In the genomic region with DNA sequence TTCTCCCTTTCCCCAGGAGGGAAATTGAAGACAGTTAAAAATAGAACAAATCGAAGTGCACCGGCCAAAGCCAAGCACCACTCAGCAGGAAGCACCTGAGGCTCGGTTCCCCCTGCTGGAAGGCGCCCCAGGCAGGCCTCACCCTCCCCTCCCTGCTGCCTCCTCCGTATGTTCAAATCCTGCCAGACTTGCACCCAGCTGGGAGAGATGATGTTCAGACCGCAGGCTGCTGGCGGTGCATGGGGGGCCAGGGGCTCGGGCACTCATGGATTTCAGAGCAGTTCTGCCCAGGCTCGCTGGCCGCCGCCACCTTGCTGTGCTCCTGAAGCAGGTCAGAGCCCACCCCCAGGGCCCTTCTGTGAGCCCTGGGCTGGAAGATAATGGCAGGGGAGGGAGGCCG, we compare ENCODE assay signal across 18 cellular contexts.
DNase-seq lines count a peak whose midpoint lies in the region; ATAC-seq and TF ChIP-seq lines count a peak whose summit lies in the region.
"Had no signal": no experiment of that assay in that cellular context is flagged by ENCODE, and none has a peak within 500 bp of the region (broad histone marks: within the 10 kb centered on the region; RNA-seq: fewer than 3 reads in every experiment).

No MANE protein-coding gene starts in this region.

- peaks cover 13% of the 10 kb centered on the region for H3K4me1 Mint-ChIP-seq in dendritic cell treated with granulocyte-macrophage colony-stimulating factor and Interleukin-4, amounts not matched to agents 40 ng/mL and 50 ng/mL, for 4 days (ENCODE audit: low read depth)
- H3K4me1 Mint-ChIP-seq in neural progenitor cell = peaks cover 44% of the 10 kb centered on the region
- H3K4me1 Mint-ChIP-seq in endodermal cell = peaks cover 31% of the 10 kb centered on the region
- no peaks in the 10 kb centered on the region for H3K4me1 Mint-ChIP-seq in activated T-cell treated with anti-CD3 and anti-CD28 coated beads, Interleukin-2, amount 50 U/mL, for 72 hours (ENCODE audit: low read depth)

- ATAC-seq in HG02678 (IDR thresholded peaks at IDR 0.05; ENCODE audit: unreplicated experiment) = peak; percentile 28
- no peak for ATAC-seq in activated T-cell treated with anti-CD3 and anti-CD28 coated beads, Interleukin-2, amount 50 U/mL, for 72 hours (replicated peaks in 1 of 2)
- ATAC-seq: A549 had no signal

- H3K9me3 Mint-ChIP-seq in dendritic cell treated with granulocyte-macrophage colony-stimulating factor and Interleukin-4, amounts not matched to agents 40 ng/mL and 50 ng/mL, for 4 days = no peaks in the 10 kb centered on the region
- no peaks in the 10 kb centered on the region for H3K9me3 Mint-ChIP-seq in neural progenitor cell
- no peaks in the 10 kb centered on the region for H3K9me3 Mint-ChIP-seq in endodermal cell
- H3K9me3 Mint-ChIP-seq in activated T-cell treated with anti-CD3 and anti-CD28 coated beads, Interleukin-2, amount 50 U/mL, for 72 hours = no peaks in the 10 kb centered on the region
- H3K9me3 Mint-ChIP-seq: IgD-negative memory B cell had no signal

- H2AFZ ChIP-seq in neural progenitor cell (replicated peaks) = no peak overlapping the region
- H2AFZ ChIP-seq: GM23248, PC-9 had no signal

- peaks cover 16% of the 10 kb centered on the region for H3F3A ChIP-seq in neural progenitor cell (ENCODE audit: low read depth)

- in situ Hi-C loops in brain microvascular endothelial cell (cut with HindIII; ENCODE audit: low pct_ligation_motif_present, low sequenced_read_pairs) = no loop called here

- peak overlapping the region in 4 of 10 experiments; percentile 14 to 42 (median 29); a peak in 7 of 20 replicates for H3K4me3 ChIP-seq in BLaER1 treated with 17β-estradiol and CSF1 and Interleukin-3, amounts not matched to agents 10 nM and 100 nM
- no peak overlapping the region for H3K4me3 ChIP-seq in neural progenitor cell
- no peak overlapping the region for H3K4me3 ChIP-seq in endodermal cell (ENCODE audit: low read length)
- H3K4me3 ChIP-seq in brain microvascular endothelial cell (ENCODE audit: low read depth, low read length) = no peak overlapping the region
- H3K4me3 ChIP-seq: A549, GM23248, PC-9 had no signal

- no peaks in the 10 kb centered on the region; a peak in 1 of 22 replicates for H3K27me3 ChIP-seq in BLaER1 treated with 17β-estradiol and CSF1 and Interleukin-3, amounts not matched to agents 10 nM and 100 nM
- H3K27me3 ChIP-seq in neural progenitor cell = no peaks in the 10 kb centered on the region
- no peaks in the 10 kb centered on the region for H3K27me3 ChIP-seq in endodermal cell (ENCODE audit: control insufficient read depth, insufficient read depth, low read length, poor library complexity, severe bottlenecking)
- peaks cover 2% of the 10 kb centered on the region for H3K27me3 ChIP-seq in brain microvascular endothelial cell (replicated peaks)

- H3K36me3 Mint-ChIP-seq in dendritic cell treated with granulocyte-macrophage colony-stimulating factor and Interleukin-4, amounts not matched to agents 40 ng/mL and 50 ng/mL, for 4 days (ENCODE audit: low read depth) = no peaks in the 10 kb centered on the region
- no peaks in the 10 kb centered on the region for H3K36me3 Mint-ChIP-seq in neural progenitor cell
- no peaks in the 10 kb centered on the region for H3K36me3 Mint-ChIP-seq in endodermal cell (ENCODE audit: low read depth)
- no peaks in the 10 kb centered on the region for H3K36me3 Mint-ChIP-seq in activated T-cell treated with anti-CD3 and anti-CD28 coated beads, Interleukin-2, amount 50 U/mL, for 72 hours (ENCODE audit: insufficient read depth in 2 of 2)
- H3K36me3 Mint-ChIP-seq: CD4-positive, CD25-positive, alpha-beta regulatory T cell; IgD-negative memory B cell had no signal

- H3K36me3 ChIP-seq in BLaER1 treated with 17β-estradiol and CSF1 and Interleukin-3, amounts not matched to agents 10 nM and 100 nM = no peaks in the 10 kb centered on the region
- H3K36me3 ChIP-seq in neural progenitor cell (no peaks in the 10 kb centered on the region), endodermal cell (ENCODE audit: control insufficient read depth, insufficient read depth, low read length) (no peaks in the 10 kb centered on the region), brain microvascular endothelial cell (replicated peaks) (no peaks in the 10 kb centered on the region)

- H3K79me2 ChIP-seq in neural progenitor cell (ENCODE audit: low read depth) = no peaks in the 10 kb centered on the region

- intact Hi-C loops in dendritic cell treated with granulocyte-macrophage colony-stimulating factor and Interleukin-4, amounts not matched to agents 40 ng/mL and 50 ng/mL, for 4 days (cut with micrococcal nuclease) = no loop called here

- H3K4me2 ChIP-seq in BLaER1 treated with 17β-estradiol and CSF1 and Interleukin-3, amounts not matched to agents 10 nM and 100 nM = peak overlapping the region; percentile 55 to 91 (median 87)
- peak overlapping the region; percentile 42 for H3K4me2 ChIP-seq in neural progenitor cell
- H3K4me2 ChIP-seq: A549, PC-9 had no signal

- no peaks in the 10 kb centered on the region for H3K27me3 Mint-ChIP-seq in dendritic cell treated with granulocyte-macrophage colony-stimulating factor and Interleukin-4, amounts not matched to agents 40 ng/mL and 50 ng/mL, for 4 days
- H3K27me3 Mint-ChIP-seq in neural progenitor cell (ENCODE audit: insufficient read depth, low read depth) (peaks cover 5% of the 10 kb centered on the region), endodermal cell (ENCODE audit: insufficient read depth) (no peaks in the 10 kb centered on the region)
- peaks cover 10% of the 10 kb centered on the region for H3K27me3 Mint-ChIP-seq in activated T-cell treated with anti-CD3 and anti-CD28 coated beads, Interleukin-2, amount 50 U/mL, for 72 hours (ENCODE audit: low read depth)

- H3K4me3 Mint-ChIP-seq in dendritic cell treated with granulocyte-macrophage colony-stimulating factor and Interleukin-4, amounts not matched to agents 40 ng/mL and 50 ng/mL, for 4 days = no peak overlapping the region
- H3K4me3 Mint-ChIP-seq in neural progenitor cell (no peak overlapping the region), endodermal cell (no peak overlapping the region)
- no peak overlapping the region for H3K4me3 Mint-ChIP-seq in activated T-cell treated with anti-CD3 and anti-CD28 coated beads, Interleukin-2, amount 50 U/mL, for 72 hours
- H3K4me3 Mint-ChIP-seq: CD4-positive, CD25-positive, alpha-beta regulatory T cell had no signal

- peak overlapping the region in 8 of 11 experiments; percentile 20 to 75 (median 58); a peak in 13 of 22 replicates for H3K9ac ChIP-seq in BLaER1 treated with 17β-estradiol and CSF1 and Interleukin-3, amounts not matched to agents 10 nM and 100 nM
- no peak overlapping the region for H3K9ac ChIP-seq in neural progenitor cell
- H3K9ac ChIP-seq in endodermal cell (ENCODE audit: extremely low read depth, low read length, poor library complexity, severe bottlenecking) = no peak overlapping the region
- H3K9ac ChIP-seq: GM23248 had no signal

- DNase-seq in neural progenitor cell (ENCODE audit: low spot score) (no peak), endodermal cell (no peak), COR-L47 (lab: John Stamatoyannopoulos, UW) (no peak), brain microvascular endothelial cell (no peak)
- DNase-seq in activated T-cell treated with anti-CD3 and anti-CD28 coated beads, Interleukin-2, amount 50 U/mL, for 72 hours = no peak
- DNase-seq: DMS79, GDM1, GM23248, MV-4-11, NCI-H1417 treated with DMSO at 0.1 percent for 48 hours, NCI-H2107, PC-9 had no signal

- peak overlapping the region in 8 of 11 experiments; percentile 12 to 81 (median 69); a peak in 14 of 22 replicates for H3K27ac ChIP-seq in BLaER1 treated with 17β-estradiol and CSF1 and Interleukin-3, amounts not matched to agents 10 nM and 100 nM
- H3K27ac ChIP-seq in neural progenitor cell (no peak overlapping the region), endodermal cell (ENCODE audit: low read depth, low read length) (no peak overlapping the region), brain microvascular endothelial cell (no peak overlapping the region)
- H3K27ac ChIP-seq: A549, GM23248, PC-9 had no signal

- peaks cover 29 to 87% (median 78%) of the 10 kb centered on the region in 10 experiments for H3K4me1 ChIP-seq in BLaER1 treated with 17β-estradiol and CSF1 and Interleukin-3, amounts not matched to agents 10 nM and 100 nM
- H3K4me1 ChIP-seq in neural progenitor cell (peaks cover 27% of the 10 kb centered on the region), endodermal cell (ENCODE audit: control insufficient read depth, insufficient read depth, low read length) (peaks cover 3% of the 10 kb centered on the region)
- H3K4me1 ChIP-seq: A549 had no signal

- peak overlapping the region; percentile 4 for H3K27ac Mint-ChIP-seq in dendritic cell treated with granulocyte-macrophage colony-stimulating factor and Interleukin-4, amounts not matched to agents 40 ng/mL and 50 ng/mL, for 4 days
- H3K27ac Mint-ChIP-seq in neural progenitor cell (no peak overlapping the region), endodermal cell (no peak overlapping the region)
- H3K27ac Mint-ChIP-seq in activated T-cell treated with anti-CD3 and anti-CD28 coated beads, Interleukin-2, amount 50 U/mL, for 72 hours = no peak overlapping the region
- H3K27ac Mint-ChIP-seq: CD4-positive, CD25-positive, alpha-beta regulatory T cell had no signal

- no peaks in the 10 kb centered on the region for H3K9me3 ChIP-seq in BLaER1 treated with 17β-estradiol and CSF1 and Interleukin-3, amounts not matched to agents 10 nM and 100 nM (replicated peaks in 1 of 11)
- no peaks in the 10 kb centered on the region for H3K9me3 ChIP-seq in neural progenitor cell (ENCODE audit: low read depth)
- no peaks in the 10 kb centered on the region for H3K9me3 ChIP-seq in endodermal cell (ENCODE audit: control insufficient read depth, low read length)
- H3K9me3 ChIP-seq: A549 had no signal

- H4K20me1 ChIP-seq in BLaER1 treated with 17β-estradiol and CSF1 and Interleukin-3, amounts not matched to agents 10 nM and 100 nM = no peaks in the 10 kb centered on the region
- no peaks in the 10 kb centered on the region for H4K20me1 ChIP-seq in neural progenitor cell (ENCODE audit: low read depth)

- 82% methylated on average over 12 of the region's 12 CpGs; no CpG with 5 or more reads in 1 of the 2 experiments for WGBS in endodermal cell (ENCODE audit: insufficient coverage in 1 of 2, insufficient read length in 1 of 2), 2 experiments

- TF ChIP-seq CTCF in neural progenitor cell (IDR thresholded peaks at IDR 0.05) (no peak), endodermal cell (conservative IDR thresholded peaks at IDR 0.05) (no peak), brain microvascular endothelial cell (IDR thresholded peaks at IDR 0.05; ENCODE audit: low read depth, low read length, missing control alignments) (no peak)

Comparison
In these comparisons a context has a peak if more than half of its experiments do, and no peak if none do; other contexts are left out.
1. H3K27ac ChIP-seq: peak in BLaER1 treated with 17β-estradiol and CSF1 and Interleukin-3, amounts not matched to agents 10 nM and 100 nM (8 of 11); none in neural progenitor cell (single experiment), endodermal cell (single experiment) and brain microvascular endothelial cell (single experiment).
2. H3K9ac ChIP-seq: peak in BLaER1 treated with 17β-estradiol and CSF1 and Interleukin-3, amounts not matched to agents 10 nM and 100 nM (8 of 11); none in neural progenitor cell (single experiment) and endodermal cell (single experiment).